In the genomic region with DNA sequence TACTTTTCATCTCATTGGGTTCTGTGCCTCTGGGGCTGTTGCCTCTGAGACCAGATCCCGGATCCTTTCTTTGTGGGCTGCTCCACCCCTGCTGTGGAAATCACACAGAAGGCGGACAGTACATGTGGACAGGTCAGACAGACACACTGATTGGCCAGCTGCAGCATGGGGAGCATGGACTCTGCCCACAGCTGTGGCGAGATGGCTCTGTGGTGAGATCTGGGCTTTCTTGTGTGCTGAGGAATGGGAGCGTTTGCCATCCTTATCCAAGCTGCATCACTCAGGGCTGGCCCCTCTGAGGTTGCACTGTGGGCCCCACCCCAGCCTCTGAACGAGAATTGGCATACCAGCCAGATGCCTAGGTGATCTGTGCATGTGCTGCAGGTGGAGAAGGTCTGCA, we compare ENCODE assay signal across 22 cellular contexts.
"Had no signal": no experiment of that assay in that cellular context is flagged by ENCODE, and none has a peak within 500 bp of the region (broad histone marks: within the 10 kb centered on the region; RNA-seq: fewer than 3 reads in every experiment).

No MANE protein-coding gene starts in this region.

- H3K36me3 ChIP-seq: colonic mucosa, lower lobe of right lung, neural progenitor cell, ovary, sigmoid colon, tibial artery had no signal

- H3K27me3 ChIP-seq: colonic mucosa, neural progenitor cell, ovary, sigmoid colon, testis, tibial artery had no signal

- H3K27ac Mint-ChIP-seq: dendritic cell treated with granulocyte-macrophage colony-stimulating factor and Interleukin-4, amounts not matched to agents 40 ng/mL and 50 ng/mL, for 4 days; nephron; neural progenitor cell; stimulated activated memory B cell treated with anti-CD40 and anti-IgM and Interleukin-4, amounts not matched to agents 10 μg/mL and 1 μg/mL and 100 μg/mL, for 72 hours; type B pancreatic cell had no signal

- H3K9me3 ChIP-seq: colonic mucosa, lower lobe of right lung, ovary, psoas muscle, sigmoid colon, testis, tibial artery had no signal

- ATAC-seq: left ventricle myocardium superior; psoas muscle; right cardiac atrium; stimulated activated memory B cell treated with anti-CD40 and anti-IgM and Interleukin-4, amounts not matched to agents 10 μg/mL and 1 μg/mL and 100 μg/mL, for 72 hours had no signal

- H3K36me3 Mint-ChIP-seq: stimulated activated memory B cell treated with anti-CD40 and anti-IgM and Interleukin-4, amounts not matched to agents 10 μg/mL and 1 μg/mL and 100 μg/mL, for 72 hours; type B pancreatic cell had no signal

- H3K4me3 Mint-ChIP-seq: dendritic cell treated with granulocyte-macrophage colony-stimulating factor and Interleukin-4, amounts not matched to agents 40 ng/mL and 50 ng/mL, for 4 days; nephron; neural progenitor cell; stimulated activated memory B cell treated with anti-CD40 and anti-IgM and Interleukin-4, amounts not matched to agents 10 μg/mL and 1 μg/mL and 100 μg/mL, for 72 hours; type B pancreatic cell had no signal

- DNase-seq: colonic mucosa; effector CD8-positive, alpha-beta T cell; erythroblast; hypothalamus; left ventricle myocardium superior; lower lobe of right lung; nucleus accumbens; ovary; posterior cingulate gyrus; psoas muscle; right cardiac atrium; sigmoid colon; stimulated activated CD4-positive, alpha-beta T cell treated with anti-CD3 and anti-CD28 coated beads, Interleukin-4, amount 100 ng/mL, for 4 hours; stimulated activated naive CD8-positive, alpha-beta T cell treated with anti-CD3 and anti-CD28 coated beads, Interleukin-15, Interleukin-2, amounts not matched to agents 100 U/mL and 50 U/mL, for 24 hours; substantia nigra; testis; tibial artery had no signal

- H3K4me1 Mint-ChIP-seq: nephron; stimulated activated memory B cell treated with anti-CD40 and anti-IgM and Interleukin-4, amounts not matched to agents 10 μg/mL and 1 μg/mL and 100 μg/mL, for 72 hours had no signal

- H3K4me3 ChIP-seq: colonic mucosa, lower lobe of right lung, neural progenitor cell, ovary, psoas muscle, sigmoid colon, testis, tibial artery had no signal

- H3K27ac ChIP-seq: colonic mucosa, lower lobe of right lung, neural progenitor cell, ovary, psoas muscle, sigmoid colon, testis, tibial artery had no signal

- H3K4me1 ChIP-seq: colonic mucosa, lower lobe of right lung, neural progenitor cell, psoas muscle, sigmoid colon, testis, tibial artery had no signal

- H3K27me3 Mint-ChIP-seq: dendritic cell treated with granulocyte-macrophage colony-stimulating factor and Interleukin-4, amounts not matched to agents 40 ng/mL and 50 ng/mL, for 4 days; stimulated activated memory B cell treated with anti-CD40 and anti-IgM and Interleukin-4, amounts not matched to agents 10 μg/mL and 1 μg/mL and 100 μg/mL, for 72 hours; type B pancreatic cell had no signal

- H3K9me3 Mint-ChIP-seq: stimulated activated memory B cell treated with anti-CD40 and anti-IgM and Interleukin-4, amounts not matched to agents 10 μg/mL and 1 μg/mL and 100 μg/mL, for 72 hours; type B pancreatic cell had no signal
